In the genomic region with DNA sequence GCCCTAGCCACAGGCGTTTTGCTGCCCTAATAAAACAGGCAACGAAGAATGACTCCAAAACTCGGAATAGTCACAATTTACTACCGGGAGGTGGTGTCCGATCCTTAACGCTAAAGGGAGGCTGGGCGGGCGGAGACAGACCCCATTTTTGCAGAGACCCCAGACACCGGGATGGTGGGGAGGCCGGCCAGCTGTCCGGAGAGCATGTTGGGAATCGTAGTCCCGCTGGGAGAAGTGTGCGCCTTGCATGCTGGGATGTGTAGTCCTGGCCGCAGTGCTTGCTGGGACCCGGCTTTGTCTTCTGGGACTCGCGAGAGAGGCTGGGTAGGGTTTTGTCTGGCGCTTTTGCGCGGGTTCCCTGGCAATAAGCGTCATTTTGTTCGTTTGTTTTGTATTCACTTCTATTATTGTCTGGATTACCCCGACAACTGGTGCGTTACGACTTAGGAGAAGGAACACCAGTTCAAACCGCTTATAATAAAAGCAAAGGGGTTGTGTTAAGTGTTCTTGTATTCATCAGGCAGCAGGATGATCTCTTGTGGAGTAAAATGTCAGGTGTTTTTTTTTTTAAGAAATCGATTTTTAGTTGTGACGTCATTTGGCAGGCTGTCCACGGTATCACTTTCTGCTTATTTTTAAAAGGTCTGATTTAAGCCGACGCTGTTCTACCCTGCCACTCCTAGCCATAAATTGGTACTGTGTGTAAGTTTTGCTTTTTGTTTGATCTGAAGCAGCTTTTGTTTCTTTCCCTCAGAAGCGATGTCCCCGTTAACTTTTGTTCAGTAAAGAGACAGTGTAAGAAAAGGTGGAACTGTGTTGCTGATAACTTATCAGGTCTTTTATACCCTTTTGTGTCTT, we compare ENCODE assay signal across 8 cellular contexts. TPM values are rescaled to one million over a fixed set of nuclear protein-coding genes. Genes with fewer than 3 reads are reported as not detected.
A peak's percentile ranks its signal among the peaks of the same experiment; 100 is the strongest.
DNase-seq lines count a peak whose midpoint lies in the region; ATAC-seq and TF ChIP-seq lines count a peak whose summit lies in the region.

No MANE protein-coding gene starts in this region.

- no peaks in the 10 kb centered on the region for H3K27me3 ChIP-seq in BLaER1

- TF ChIP-seq CTCF in coronary artery (IDR thresholded peaks at IDR 0.05), result no peak

- DNase-seq in GM19240 (ENCODE audit: insufficient read length, low spot score) (peak; percentile 67), NCI-H524 (lab: John Stamatoyannopoulos, UW) (peak; percentile 99 to 100), coronary artery (ENCODE audit: low spot score) (peak; percentile 98), left colon (peak; percentile 94 to 97)
- DNase-seq in activated CD4-positive, alpha-beta T cell treated with anti-CD3 and anti-CD28 coated beads for 4 hours, result peak; percentile 94 to 95
- DNase-seq in stimulated activated CD4-positive, alpha-beta T cell treated with anti-CD3 and anti-CD28 coated beads, Interleukin-1b, Interleukin-23, amount 100 ng/mL, for 48 hours, result peak; percentile 97

- peak overlapping the region; percentile 91 for H3K4me3 ChIP-seq in BLaER1
- H3K4me3 ChIP-seq in coronary artery, result peak overlapping the region; percentile 92

- no peaks in the 10 kb centered on the region for H3K9me3 ChIP-seq in BLaER1

- H3K36me3 ChIP-seq in BLaER1, result peaks cover 5% of the 10 kb centered on the region; the same call in 1 of the 2 replicates

- H3K4me1 ChIP-seq in BLaER1, result peaks cover 30% of the 10 kb centered on the region

- H3K4me2 ChIP-seq in BLaER1, result peak overlapping the region; percentile 79

- peaks cover 36% of the 10 kb centered on the region for H4K20me1 ChIP-seq in BLaER1

- peak; percentile 85 for ATAC-seq in HG03457 (IDR thresholded peaks at IDR 0.05; ENCODE audit: unreplicated experiment)
- peak; percentile 90 for ATAC-seq in left colon

- H3K27ac ChIP-seq in BLaER1, result peak overlapping the region; percentile 79
- peak overlapping the region; percentile 90 to 93 for H3K27ac ChIP-seq in coronary artery

- intact Hi-C loops in left colon (cut with DNase I, micrococcal nuclease), result no loop called here

- H3K9ac ChIP-seq in BLaER1, result peak overlapping the region; percentile 83

RNA-seq across cellular contexts. Expression of gene HSPH1, which starts 0.7 kb away (rescaled TPM):
- total RNA-seq in left colon, result 10 to 100 TPM; 35.4 to 41.9 TPM

RNA-seq across cellular contexts. Expression of gene B3GLCT, which starts 37.4 kb away (rescaled TPM):
- total RNA-seq in left colon, result 1 to 10 TPM; 3.9 to 5.0 TPM

Comparison
In these comparisons a context has a peak if more than half of its experiments do, and no peak if none do; other contexts are left out.
1. Peak in every context shown above with its lines: DNase-seq, ATAC-seq, H3K4me3 ChIP-seq and H3K27ac ChIP-seq.